ENCODE assay signal across 17 cellular contexts in the genomic region with DNA sequence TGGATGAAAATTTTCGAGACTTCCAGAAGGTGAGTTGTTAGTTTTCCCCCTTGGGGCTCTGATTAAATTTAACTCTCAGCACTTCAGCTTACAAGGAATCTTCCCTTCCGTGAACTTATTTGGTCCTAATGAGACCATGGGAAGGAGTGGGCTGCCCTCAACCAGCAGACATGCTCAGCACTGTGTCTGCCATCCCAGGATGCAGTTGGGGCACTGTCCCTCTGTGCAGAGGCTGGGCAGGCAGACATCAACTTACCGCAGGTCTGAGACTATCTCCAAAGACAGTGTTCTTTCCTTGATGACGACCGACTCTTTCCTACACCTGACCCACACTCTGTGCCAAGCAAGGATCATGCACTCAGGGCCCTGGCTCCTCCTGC. TPM values are rescaled to one million over a fixed set of nuclear protein-coding genes. Genes with fewer than 3 reads are reported as not detected.
A peak's percentile ranks its signal among the peaks of the same experiment; 100 is the strongest.
DNase-seq lines count a peak whose midpoint lies in the region; ATAC-seq and TF ChIP-seq lines count a peak whose summit lies in the region.
"Had no signal": no experiment of that assay in that cellular context is flagged by ENCODE, and none has a peak within 500 bp of the region (broad histone marks: within the 10 kb centered on the region; RNA-seq: fewer than 3 reads in every experiment).

No MANE protein-coding gene starts in this region.

- H3K4me3 ChIP-seq in GM06990 (replicated peaks; ENCODE audit: low read depth, low read length), result peak overlapping the region; percentile 84
- H3K4me3 ChIP-seq in mucosa of rectum (ENCODE audit: low read length in 2 of 2), result peak overlapping the region in 1 of 2 donors; percentile 53
- H3K4me3 ChIP-seq: vagina had no signal

- POLR2A ChIA-PET in activated CD4-positive, alpha-beta memory T cell treated with anti-CD3 and anti-CD28 coated beads, Interleukin-2, amount 10 ng/mL, durations not matched to agents 7 days and 5 days (lab: Charles Lee), result interaction anchor here (1.4 to 4.4 kb wide), 5 partner anchors 9 to 66 kb away, joined by 3 to 88 read pairs (median 12); a partner anchor contains a TSS

- no peak for TF ChIP-seq CTCF in CD14-positive monocyte (IDR thresholded peaks at IDR 0.05)
- TF ChIP-seq CTCF in GM06990 (IDR thresholded peaks at IDR 0.05; ENCODE audit: insufficient read depth, low read length, poor library complexity, severe bottlenecking), result no peak

- H3K4me1 Mint-ChIP-seq in CD14-positive monocyte, result peaks cover 80% of the 10 kb centered on the region
- H3K4me1 Mint-ChIP-seq in activated CD4-positive, alpha-beta memory T cell treated with anti-CD3 and anti-CD28 coated beads, Interleukin-2, amount 10 ng/mL, durations not matched to agents 7 days and 5 days, result peaks cover 81% of the 10 kb centered on the region

- ATAC-seq in GM18873 (IDR thresholded peaks at IDR 0.05; ENCODE audit: low FRiP score, unreplicated experiment) (no peak), HG03565 (IDR thresholded peaks at IDR 0.05; ENCODE audit: unreplicated experiment) (no peak), GM18870 (IDR thresholded peaks at IDR 0.05; ENCODE audit: unreplicated experiment) (no peak)

- no peak for DNase-seq in CD14-positive monocyte (ENCODE audit: low spot score)
- DNase-seq in GM06990 (ENCODE audit: extremely low read depth, insufficient read length), result no peak
- DNase-seq in activated CD4-positive, alpha-beta memory T cell treated with anti-CD3 and anti-CD28 coated beads, Interleukin-2, amount 10 ng/mL, durations not matched to agents 7 days and 5 days, result no peak
- no peak for DNase-seq in putamen (ENCODE audit: low spot score)
- DNase-seq: BE2C; erythroblast; GOT3; head of caudate nucleus; NCI-H1417 treated with DMSO at 0.1 percent for 48 hours; NCI-H510A; stimulated activated CD4-positive, alpha-beta T cell treated with anti-CD3 and anti-CD28 coated beads, Interleukin-2, amount 100 ng/mL, for 48 hours; T1000 had no signal

- intact Hi-C loops in CD14-positive monocyte (cut with micrococcal nuclease), result loop anchor here in 1 of 2 donors (2.0 kb wide), 2 partner anchors 27 to 35 kb away; no protein-coding TSS in a partner anchor

- peak overlapping the region; percentile 50 to 99 (median 99) for H3K27ac Mint-ChIP-seq in CD14-positive monocyte
- peak overlapping the region; percentile 68 for H3K27ac Mint-ChIP-seq in activated CD4-positive, alpha-beta memory T cell treated with anti-CD3 and anti-CD28 coated beads, Interleukin-2, amount 10 ng/mL, durations not matched to agents 7 days and 5 days

- peaks cover 24 to 49% of the 10 kb centered on the region in 2 donors for H3K36me3 Mint-ChIP-seq in CD14-positive monocyte
- H3K36me3 Mint-ChIP-seq in activated CD4-positive, alpha-beta memory T cell treated with anti-CD3 and anti-CD28 coated beads, Interleukin-2, amount 10 ng/mL, durations not matched to agents 7 days and 5 days (ENCODE audit: low read depth), result peaks cover 14% of the 10 kb centered on the region

- CTCF ChIA-PET in activated CD4-positive, alpha-beta memory T cell treated with anti-CD3 and anti-CD28 coated beads, Interleukin-2, amount 10 ng/mL, durations not matched to agents 7 days and 5 days (lab: Charles Lee), result no interaction called here

- H3K27me3 ChIP-seq in GM06990 (replicated peaks; ENCODE audit: control insufficient read depth, insufficient read depth, low read length), result no peaks in the 10 kb centered on the region
- no peaks in the 10 kb centered on the region for H3K27me3 ChIP-seq in mucosa of rectum (ENCODE audit: control insufficient read depth in 2 of 2, insufficient read depth in 2 of 2, low read length in 2 of 2)
- H3K27me3 ChIP-seq: BE2C, vagina had no signal

- peaks cover 33 to 34% of the 10 kb centered on the region in 2 donors for H3K4me1 ChIP-seq in mucosa of rectum (ENCODE audit: control insufficient read depth in 2 of 2, insufficient read depth in 2 of 2, low read length in 2 of 2)
- H3K4me1 ChIP-seq: BE2C had no signal

- no peaks in the 10 kb centered on the region for H3K9me3 Mint-ChIP-seq in CD14-positive monocyte
- H3K9me3 Mint-ChIP-seq in activated CD4-positive, alpha-beta memory T cell treated with anti-CD3 and anti-CD28 coated beads, Interleukin-2, amount 10 ng/mL, durations not matched to agents 7 days and 5 days, result no peaks in the 10 kb centered on the region

- H3K9ac ChIP-seq in mucosa of rectum (ENCODE audit: low read depth in 1 of 2, low read length in 2 of 2), result peak overlapping the region in 1 of 2 donors; percentile 15

- H3K36me3 ChIP-seq in GM06990 (ENCODE audit: control insufficient read depth, insufficient read depth, low read length) (peaks cover 10% of the 10 kb centered on the region), mucosa of rectum (ENCODE audit: control insufficient read depth in 2 of 2, insufficient read depth in 2 of 2, low read length in 2 of 2) (no peaks in the 10 kb centered on the region)
- H3K36me3 ChIP-seq: BE2C, vagina had no signal

- H3K27me3 Mint-ChIP-seq in CD14-positive monocyte (ENCODE audit: low read depth in 3 of 3), result peaks cover 0 to 2% (median 0%) of the 10 kb centered on the region in 3 donors
- no peaks in the 10 kb centered on the region for H3K27me3 Mint-ChIP-seq in activated CD4-positive, alpha-beta memory T cell treated with anti-CD3 and anti-CD28 coated beads, Interleukin-2, amount 10 ng/mL, durations not matched to agents 7 days and 5 days

- no peak overlapping the region for H3K4me3 Mint-ChIP-seq in CD14-positive monocyte
- H3K4me3 Mint-ChIP-seq in activated CD4-positive, alpha-beta memory T cell treated with anti-CD3 and anti-CD28 coated beads, Interleukin-2, amount 10 ng/mL, durations not matched to agents 7 days and 5 days, result no peak overlapping the region

- H3K27ac ChIP-seq in mucosa of rectum (ENCODE audit: low read depth in 2 of 2, low read length in 2 of 2), result peak overlapping the region; percentile 49 to 82
- H3K27ac ChIP-seq: vagina had no signal

- H3K9me3 ChIP-seq in mucosa of rectum (ENCODE audit: control insufficient read depth in 2 of 2, low read length in 2 of 2), result no peaks in the 10 kb centered on the region
- H3K9me3 ChIP-seq: BE2C, vagina had no signal

RNA-seq across cellular contexts. Expression of a gene that starts 36.7 kb away (rescaled TPM):
- polyA plus RNA-seq in CD14-positive monocyte, result 10 to 100 TPM; 16.7 to 18.0 TPM
- total RNA-seq in activated CD4-positive, alpha-beta memory T cell treated with anti-CD3 and anti-CD28 coated beads, Interleukin-2, amount 10 ng/mL, durations not matched to agents 7 days and 5 days, result 10 to 100 TPM; 51.4 to 52.7 TPM
